Comparison of ENCODE assay signal across 14 cellular contexts in genomic region chr10:112227331-112227961, GRCh38. TPM values are rescaled to one million over a fixed set of nuclear protein-coding genes. Genes with fewer than 3 reads are reported as not detected.
DNase-seq lines count a peak whose midpoint lies in the region; FAIRE-seq and TF ChIP-seq lines count a peak whose summit lies in the region.
"Had no signal": no experiment of that assay in that cellular context is flagged by ENCODE, and none has a peak within 500 bp of the region (broad histone marks: within the 10 kb centered on the region; RNA-seq: fewer than 3 reads in every experiment).

No MANE protein-coding gene starts in this region.

- no peak for TF ChIP-seq POLR2A in thyroid gland (IDR thresholded peaks at IDR 0.05)

- intact Hi-C loops in thyroid gland (cut with DNase I): no loop called here

- H3K4me3 ChIP-seq in foreskin fibroblast (ENCODE audit: low read depth in 1 of 2, low read length in 2 of 2) (no peak overlapping the region), thyroid gland (replicated peaks in 1 of 3) (no peak overlapping the region)
- H3K4me3 ChIP-seq: ovary had no signal

- peak; percentile 66 for DNase-seq in NK-92 treated with Interleukin-12 subunit alpha and Interleukin-12 subunit beta, amount 100 ng/mL, for 24 hours (lab: John Stamatoyannopoulos, UW)
- DNase-seq in NK-92 (lab: John Stamatoyannopoulos, UW; ENCODE audit: unreplicated experiment) (no peak), RCC 7860 (ENCODE audit: low spot score) (peak; percentile 24), foreskin fibroblast (peak; percentile 7 to 19), thyroid gland (peak; percentile 68 to 71)
- DNase-seq in stimulated activated CD4-positive, alpha-beta T cell treated with anti-CD3 and anti-CD28 coated beads, Interleukin-4, amount 100 ng/mL, for 24 hours: no peak
- no peak for DNase-seq in activated naive CD4-positive, alpha-beta T cell treated with anti-CD3 and anti-CD28 coated beads, Interleukin-2, amount 50 U/mL, for 16 hours
- DNase-seq in stimulated activated CD8-positive, alpha-beta memory T cell treated with anti-CD3 and anti-CD28 coated beads, Interleukin-4, amount 100 ng/mL, for 48 hours: no peak
- DNase-seq: activated CD4-positive, alpha-beta T cell treated with anti-CD3 and anti-CD28 coated beads for 1 hour; foreskin keratinocyte; NCI-H2107; ovary; Right ventricle myocardium superior; stimulated activated naive CD8-positive, alpha-beta T cell treated with anti-CD3 and anti-CD28 coated beads, Interleukin-15, Interleukin-2, amounts not matched to agents 100 U/mL and 50 U/mL, for 24 hours had no signal

- WGBS in thyroid gland, 2 donors: 56 to 61% methylated on average over 5 of the region's 5 CpGs

- H3K4me1 ChIP-seq in thyroid gland: peaks cover 32 to 69% of the 10 kb centered on the region in 2 donors
- H3K4me1 ChIP-seq: foreskin keratinocyte had no signal

- no peaks in the 10 kb centered on the region for H3K9me3 ChIP-seq in thyroid gland
- H3K9me3 ChIP-seq: ovary had no signal

- FAIRE-seq in RCC 7860 (lab: Jason Lieb, UNC): no peak

- TF ChIP-seq CTCF in foreskin fibroblast (IDR thresholded peaks at IDR 0.05; ENCODE audit: low read depth, low read length) (no peak), thyroid gland (IDR thresholded peaks at IDR 0.05) (no peak)

- H3K27ac ChIP-seq in thyroid gland: peak overlapping the region; percentile 41 to 79 (median 65)
- H3K27ac ChIP-seq: foreskin keratinocyte, ovary had no signal

- H3K27me3 ChIP-seq in thyroid gland: no peaks in the 10 kb centered on the region
- H3K27me3 ChIP-seq: foreskin keratinocyte, ovary had no signal

- H3K36me3 ChIP-seq in thyroid gland: no peaks in the 10 kb centered on the region
- H3K36me3 ChIP-seq: ovary had no signal

RNA-seq across cellular contexts. Expression of gene GPAM, which starts 43.9 kb away (rescaled TPM):
- total RNA-seq in thyroid gland: 10 to 100 TPM; 29.2 to 58.0 (median 40.8) TPM

RNA-seq across cellular contexts. Expression of gene TECTB, which starts 55.8 kb away (rescaled TPM):
- under 1 TPM; 0.29 to 0.89 (median 0.72) TPM for total RNA-seq in thyroid gland
- total RNA-seq: foreskin keratinocyte, ovary, Right ventricle myocardium superior had no signal

Comparison
In these comparisons a context has a peak if more than half of its experiments do, and no peak if none do; other contexts are left out.
1. DNase-seq: peak in NK-92 treated with Interleukin-12 subunit alpha and Interleukin-12 subunit beta, amount 100 ng/mL, for 24 hours (single experiment), RCC 7860 (single experiment), foreskin fibroblast (2 of 2) and thyroid gland (2 of 2); none in NK-92 (single experiment), stimulated activated CD4-positive, alpha-beta T cell treated with anti-CD3 and anti-CD28 coated beads, Interleukin-4, amount 100 ng/mL, for 24 hours (single experiment), activated naive CD4-positive, alpha-beta T cell treated with anti-CD3 and anti-CD28 coated beads, Interleukin-2, amount 50 U/mL, for 16 hours (single experiment) and stimulated activated CD8-positive, alpha-beta memory T cell treated with anti-CD3 and anti-CD28 coated beads, Interleukin-4, amount 100 ng/mL, for 48 hours (single experiment).